Comparison of ENCODE assay signal across 9 cellular contexts in genomic region chr11:83007909-83008580, GRCh38.
A peak's percentile ranks its signal among the peaks of the same experiment; 100 is the strongest.
DNase-seq lines count a peak whose midpoint lies in the region; ATAC-seq and TF ChIP-seq lines count a peak whose summit lies in the region.
"Had no signal": no experiment of that assay in that cellular context is flagged by ENCODE, and none has a peak within 500 bp of the region (broad histone marks: within the 10 kb centered on the region; RNA-seq: fewer than 3 reads in every experiment).

No MANE protein-coding gene starts in this region.

- no peaks in the 10 kb centered on the region for H3K27me3 Mint-ChIP-seq in activated T-cell treated with anti-CD3 and anti-CD28 coated beads, Interleukin-2, amount 50 U/mL, for 24 hours
- no peaks in the 10 kb centered on the region for H3K27me3 Mint-ChIP-seq in activated CD8-positive, alpha-beta memory T cell treated with anti-CD3 and anti-CD28 coated beads, Interleukin-2, amount 10 ng/mL, durations not matched to agents 7 days and 5 days

- H3K4me1 ChIP-seq in tibial nerve = peaks cover 0 to 65% (median 38%) of the 10 kb centered on the region in 4 donors

- H3K27ac ChIP-seq in tibial nerve = peak overlapping the region in 3 of 4 donors; percentile 41 to 73 (median 53)

- peak overlapping the region; percentile 66 for H3K27ac Mint-ChIP-seq in activated T-cell treated with anti-CD3 and anti-CD28 coated beads, Interleukin-2, amount 50 U/mL, for 24 hours
- no peak overlapping the region for H3K27ac Mint-ChIP-seq in activated CD8-positive, alpha-beta memory T cell treated with anti-CD3 and anti-CD28 coated beads, Interleukin-2, amount 10 ng/mL, durations not matched to agents 7 days and 5 days

- no peak for TF ChIP-seq CTCF in tibial nerve (IDR thresholded peaks at IDR 0.05)

- peaks cover 9% of the 10 kb centered on the region for H3K36me3 Mint-ChIP-seq in activated T-cell treated with anti-CD3 and anti-CD28 coated beads, Interleukin-2, amount 50 U/mL, for 24 hours (ENCODE audit: low read depth)
- H3K36me3 Mint-ChIP-seq in activated CD8-positive, alpha-beta memory T cell treated with anti-CD3 and anti-CD28 coated beads, Interleukin-2, amount 10 ng/mL, durations not matched to agents 7 days and 5 days = peaks cover 3% of the 10 kb centered on the region

- CTCF ChIA-PET in activated CD8-positive, alpha-beta memory T cell treated with anti-CD3 and anti-CD28 coated beads, Interleukin-2, amount 10 ng/mL, durations not matched to agents 7 days and 5 days (lab: Charles Lee) = interaction anchor here (0.7 to 1.8 kb wide), 6 partner anchors 9 to 113 kb away, joined by 3 to 5 read pairs (median 4); no protein-coding TSS in a partner anchor

- H3K4me1 Mint-ChIP-seq in activated T-cell treated with anti-CD3 and anti-CD28 coated beads, Interleukin-2, amount 50 U/mL, for 24 hours (ENCODE audit: low read depth) = peaks cover 69% of the 10 kb centered on the region
- peaks cover 49% of the 10 kb centered on the region for H3K4me1 Mint-ChIP-seq in activated CD8-positive, alpha-beta memory T cell treated with anti-CD3 and anti-CD28 coated beads, Interleukin-2, amount 10 ng/mL, durations not matched to agents 7 days and 5 days

- H3K36me3 ChIP-seq in tibial nerve = no peaks in the 10 kb centered on the region

- TF ChIP-seq EP300 in tibial nerve (IDR thresholded peaks at IDR 0.05) = peak in 1 of 2 donors; percentile 14

- no peak for TF ChIP-seq POLR2A in tibial nerve (IDR thresholded peaks at IDR 0.05)

- H3K4me3 Mint-ChIP-seq in activated T-cell treated with anti-CD3 and anti-CD28 coated beads, Interleukin-2, amount 50 U/mL, for 24 hours = peak overlapping the region; percentile 26
- no peak overlapping the region for H3K4me3 Mint-ChIP-seq in activated CD8-positive, alpha-beta memory T cell treated with anti-CD3 and anti-CD28 coated beads, Interleukin-2, amount 10 ng/mL, durations not matched to agents 7 days and 5 days

- H3K9me3 ChIP-seq in tibial nerve = no peaks in the 10 kb centered on the region

- no peaks in the 10 kb centered on the region for H3K9me3 Mint-ChIP-seq in activated T-cell treated with anti-CD3 and anti-CD28 coated beads, Interleukin-2, amount 50 U/mL, for 24 hours
- no peaks in the 10 kb centered on the region for H3K9me3 Mint-ChIP-seq in activated CD8-positive, alpha-beta memory T cell treated with anti-CD3 and anti-CD28 coated beads, Interleukin-2, amount 10 ng/mL, durations not matched to agents 7 days and 5 days (ENCODE audit: low read depth)

- 4 to 6% methylated on average over 6 of the region's 6 CpGs for WGBS in tibial nerve, 2 donors

- ATAC-seq in left lobe of liver = peak; percentile 94
- ATAC-seq in activated CD8-positive, alpha-beta memory T cell treated with anti-CD3 and anti-CD28 coated beads, Interleukin-2, amount 10 ng/mL, durations not matched to agents 7 days and 5 days = no peak

- no peak for DNase-seq in activated T-cell treated with anti-CD3 and anti-CD28 coated beads, Interleukin-2, amount 50 U/mL, for 24 hours
- no peak for DNase-seq in activated T-cell treated with anti-CD3 and anti-CD28 coated beads for 4 hours
- DNase-seq in HuH-7.5 (ENCODE audit: low spot score) = peak; percentile 38
- peak; percentile 51 for DNase-seq in amniotic epithelial cell (ENCODE audit: low read depth)
- peak; percentile 79 for DNase-seq in left lobe of liver (ENCODE audit: low spot score)
- DNase-seq in tibial nerve (ENCODE audit: low spot score in 2 of 2) = no peak
- no peak for DNase-seq in AML-193 (lab: John Stamatoyannopoulos, UW)
- DNase-seq in activated CD8-positive, alpha-beta memory T cell treated with anti-CD3 and anti-CD28 coated beads, Interleukin-2, amount 10 ng/mL, durations not matched to agents 7 days and 5 days = no peak
- DNase-seq: DND-41 had no signal

- no peak overlapping the region for H3K4me3 ChIP-seq in tibial nerve

- H3K27me3 ChIP-seq in tibial nerve = no peaks in the 10 kb centered on the region

Comparison
In these comparisons a context has a peak if more than half of its experiments do, and no peak if none do; other contexts are left out.
1. DNase-seq: peak in HuH-7.5 (single experiment), amniotic epithelial cell (single experiment) and left lobe of liver (single experiment); none in activated T-cell treated with anti-CD3 and anti-CD28 coated beads, Interleukin-2, amount 50 U/mL, for 24 hours (single experiment), activated T-cell treated with anti-CD3 and anti-CD28 coated beads for 4 hours (single experiment), tibial nerve (0 of 2), AML-193 (0 of 2) and activated CD8-positive, alpha-beta memory T cell treated with anti-CD3 and anti-CD28 coated beads, Interleukin-2, amount 10 ng/mL, durations not matched to agents 7 days and 5 days (single experiment).